23 cellular contexts compared by ENCODE assay signal in genomic region chr1:236164273-236164672, GRCh38. TPM values are rescaled to one million over a fixed set of nuclear protein-coding genes. Genes with fewer than 3 reads are reported as not detected.
A peak's percentile ranks its signal among the peaks of the same experiment; 100 is the strongest.
DNase-seq lines count a peak whose midpoint lies in the region; ATAC-seq, FAIRE-seq and TF ChIP-seq lines count a peak whose summit lies in the region.
"Had no signal": no experiment of that assay in that cellular context is flagged by ENCODE, and none has a peak within 500 bp of the region (broad histone marks: within the 10 kb centered on the region; RNA-seq: fewer than 3 reads in every experiment).

No MANE protein-coding gene starts in this region.

- no peaks in the 10 kb centered on the region for H3K79me1 ChIP-seq in mesendoderm (ENCODE audit: low read length)

- no peak overlapping the region for H4K8ac ChIP-seq in mesendoderm (ENCODE audit: low read depth, low read length)

- H2BK15ac ChIP-seq in mesendoderm (replicated peaks; ENCODE audit: low read depth) = no peak overlapping the region

- no peak overlapping the region for H3K4ac ChIP-seq in mesendoderm (ENCODE audit: low read depth, low read length)

- no peak overlapping the region for H3K56ac ChIP-seq in mesendoderm (ENCODE audit: low read length)

- CTCF ChIA-PET in OCI-LY7 (lab: Charles Lee; ENCODE audit: unreplicated experiment) = no interaction called here

- intact Hi-C loops in adrenal gland (cut with DNase I) (no loop called here), kidney (cut with DNase I) (no loop called here), OCI-LY7 (cut with micrococcal nuclease; ENCODE audit: unreplicated experiment) (no loop called here)

- H2AK5ac ChIP-seq in mesendoderm (ENCODE audit: low read length) = no peak overlapping the region

- no peak overlapping the region for H3K23ac ChIP-seq in mesendoderm (ENCODE audit: low read length)

- no peak overlapping the region for H3K18ac ChIP-seq in mesendoderm (ENCODE audit: low read length)

- no peaks in the 10 kb centered on the region for H4K20me1 ChIP-seq in OCI-LY7 (ENCODE audit: insufficient read depth, low read length)

- H3K4me3 ChIP-seq in adrenal gland (no peak overlapping the region), kidney (ENCODE audit: low read length in 2 of 2) (no peak overlapping the region), mesendoderm (ENCODE audit: low read length) (no peak overlapping the region), OCI-LY7 (ENCODE audit: low read depth, low read length, poor library complexity, severe bottlenecking) (no peak overlapping the region)
- H3K4me3 ChIP-seq: A549, tibial artery had no signal

- H2AFZ ChIP-seq in OCI-LY7 (ENCODE audit: low read length) = no peak overlapping the region

- no peaks in the 10 kb centered on the region for H3K27me3 Mint-ChIP-seq in activated T-cell treated with anti-CD3 and anti-CD28 coated beads, Interleukin-2, amount 50 U/mL, for 72 hours (ENCODE audit: low read depth)
- no peaks in the 10 kb centered on the region for H3K27me3 Mint-ChIP-seq in activated T-cell treated with anti-CD3 and anti-CD28 coated beads, Interleukin-2, amount 50 U/mL, for 24 hours
- H3K27me3 Mint-ChIP-seq in stimulated activated naive B cell treated with anti-CD40 and anti-IgM and Interleukin-4, amounts not matched to agents 10 μg/mL and 1 μg/mL and 100 μg/mL, for 72 hours = no peaks in the 10 kb centered on the region

- no peaks in the 10 kb centered on the region for H3K9me2 ChIP-seq in OCI-LY7 (ENCODE audit: insufficient read depth, low read length)

- no peaks in the 10 kb centered on the region for H3K36me3 ChIP-seq in adrenal gland (replicated peaks in 1 of 2)
- H3K36me3 ChIP-seq in kidney (ENCODE audit: control insufficient read depth in 1 of 2, insufficient read depth in 2 of 2, low read length in 2 of 2) = no peaks in the 10 kb centered on the region
- H3K36me3 ChIP-seq in mesendoderm (ENCODE audit: control insufficient read depth, insufficient read depth, low read length) = no peaks in the 10 kb centered on the region
- 0 out of 2 replicates have a peak, but pooled peaks cover 1% of the 10 kb centered on the region for H3K36me3 ChIP-seq in OCI-LY7 (ENCODE audit: insufficient read depth, low read length)
- H3K36me3 ChIP-seq: brain microvascular endothelial cell had no signal

- DNase-seq in activated T-cell treated with anti-CD3 and anti-CD28 coated beads, Interleukin-2, amount 50 U/mL, for 72 hours = no peak
- no peak for DNase-seq in activated T-cell treated with anti-CD3 and anti-CD28 coated beads, Interleukin-2, amount 50 U/mL, for 24 hours
- DNase-seq in adrenal gland = peak in 4 of 7 donors; percentile 38 to 66 (median 58)
- no peak for DNase-seq in kidney
- DNase-seq in stimulated activated naive B cell treated with anti-CD40 and anti-IgM and Interleukin-4, amounts not matched to agents 10 μg/mL and 1 μg/mL and 100 μg/mL, for 72 hours = no peak
- DNase-seq in mesendoderm = no peak
- no peak for DNase-seq in NCI-H446 (lab: John Stamatoyannopoulos, UW)
- DNase-seq in OCI-LY7 (ENCODE audit: low spot score) = no peak
- DNase-seq: brain microvascular endothelial cell; Calu3; cortex of kidney; glutamatergic neuron; GOT3; NCI-H1048; NCI-H187 treated with DMSO at 0.1 percent for 48 hours; NCI-H226; SHP77; stimulated activated CD4-positive, alpha-beta T cell treated with anti-CD3 and anti-CD28 coated beads, Interleukin-2, amount 100 ng/mL, for 24 hours; stimulated activated naive CD4-positive, alpha-beta T cell treated with Interleukin-2 at 50 U/mL for 16 hours; tibial artery had no signal

- H3K27ac ChIP-seq in adrenal gland = no peak overlapping the region
- peak overlapping the region; percentile 53 to 56 for H3K27ac ChIP-seq in kidney (ENCODE audit: low read depth in 2 of 2, low read length in 2 of 2)
- H3K27ac ChIP-seq in mesendoderm (ENCODE audit: low read depth, low read length) = no peak overlapping the region
- no peak overlapping the region for H3K27ac ChIP-seq in OCI-LY7 (ENCODE audit: low read depth, low read length, poor library complexity, severe bottlenecking)
- H3K27ac ChIP-seq: A549, brain microvascular endothelial cell, tibial artery had no signal

- TF ChIP-seq CTCF in adrenal gland (IDR thresholded peaks at IDR 0.05) = no peak
- no peak for TF ChIP-seq CTCF in kidney (IDR thresholded peaks at IDR 0.05; ENCODE audit: borderline replicate concordance, extremely low read depth, insufficient read depth)
- TF ChIP-seq CTCF in OCI-LY7 (conservative IDR thresholded peaks at IDR 0.05; ENCODE audit: low read length) = no peak

- no peak overlapping the region for H2BK120ac ChIP-seq in mesendoderm (ENCODE audit: low read depth, low read length)

- H3K9me3 Mint-ChIP-seq in activated T-cell treated with anti-CD3 and anti-CD28 coated beads, Interleukin-2, amount 50 U/mL, for 72 hours = peaks cover 12 to 18% of the 10 kb centered on the region in 2 donors
- peaks cover 19% of the 10 kb centered on the region for H3K9me3 Mint-ChIP-seq in activated T-cell treated with anti-CD3 and anti-CD28 coated beads, Interleukin-2, amount 50 U/mL, for 24 hours
- H3K9me3 Mint-ChIP-seq in stimulated activated naive B cell treated with anti-CD40 and anti-IgM and Interleukin-4, amounts not matched to agents 10 μg/mL and 1 μg/mL and 100 μg/mL, for 72 hours = peaks cover 22 to 37% of the 10 kb centered on the region in 2 donors

- 35 to 65% (median 54%) methylated on average over 7 of the region's 7 CpGs for WGBS in adrenal gland, 4 donors
- no CpG with 5 or more reads among the region's 7 CpGs for WGBS in mesendoderm (ENCODE audit: extremely low coverage, insufficient coverage, low lambda C conversion rate)

- H3K4me1 Mint-ChIP-seq in activated T-cell treated with anti-CD3 and anti-CD28 coated beads, Interleukin-2, amount 50 U/mL, for 72 hours (ENCODE audit: low read depth) = peaks cover 22% of the 10 kb centered on the region
- H3K4me1 Mint-ChIP-seq in activated T-cell treated with anti-CD3 and anti-CD28 coated beads, Interleukin-2, amount 50 U/mL, for 24 hours (ENCODE audit: low read depth) = peaks cover 33% of the 10 kb centered on the region
- H3K4me1 Mint-ChIP-seq in stimulated activated naive B cell treated with anti-CD40 and anti-IgM and Interleukin-4, amounts not matched to agents 10 μg/mL and 1 μg/mL and 100 μg/mL, for 72 hours = peaks cover 45 to 48% of the 10 kb centered on the region in 2 donors

- no peak for ATAC-seq in activated T-cell treated with anti-CD3 and anti-CD28 coated beads, Interleukin-2, amount 50 U/mL, for 72 hours (replicated peaks in 1 of 2)
- ATAC-seq in stimulated activated naive B cell treated with anti-CD40 and anti-IgM and Interleukin-4, amounts not matched to agents 10 μg/mL and 1 μg/mL and 100 μg/mL, for 72 hours (replicated peaks) = no peak
- ATAC-seq: A549 had no signal

- no peak overlapping the region for H2BK5ac ChIP-seq in mesendoderm (ENCODE audit: low read length)

- no TSS peak for BruUV-seq in OCI-LY7 (replicated peaks; lab: Mats Ljungman, UMichigan)

- H3K9ac ChIP-seq in kidney (ENCODE audit: low read length in 2 of 2) (no peak overlapping the region), mesendoderm (ENCODE audit: low read length) (no peak overlapping the region)

- peak overlapping the region; percentile 66 for H3K27ac Mint-ChIP-seq in activated T-cell treated with anti-CD3 and anti-CD28 coated beads, Interleukin-2, amount 50 U/mL, for 72 hours
- H3K27ac Mint-ChIP-seq in activated T-cell treated with anti-CD3 and anti-CD28 coated beads, Interleukin-2, amount 50 U/mL, for 24 hours = no peak overlapping the region
- H3K27ac Mint-ChIP-seq in stimulated activated naive B cell treated with anti-CD40 and anti-IgM and Interleukin-4, amounts not matched to agents 10 μg/mL and 1 μg/mL and 100 μg/mL, for 72 hours = peak overlapping the region; percentile 94
- H3K27ac Mint-ChIP-seq: activated T-helper 2 cell treated with anti-CD3 and anti-CD28 coated beads, Interferon-gamma antibody, Interleukin-2, Interleukin-4, amounts not matched to agents 10 μg/mL and 5 μg/mL and 100 μg/mL, durations not matched to agents 14 hours and 24 hours and 36 hours; B cell had no signal

- H4K5ac ChIP-seq in mesendoderm (ENCODE audit: low read length) = no peak overlapping the region

- TF ChIP-seq POLR2A in adrenal gland (IDR thresholded peaks at IDR 0.05) = no peak

- H3K9me3 ChIP-seq in adrenal gland (replicated peaks in 1 of 3) = no peaks in the 10 kb centered on the region
- H3K9me3 ChIP-seq in kidney (ENCODE audit: control insufficient read depth in 1 of 2, low read length in 2 of 2) = peaks cover 0 to 3% of the 10 kb centered on the region in 2 donors
- peaks cover 24% of the 10 kb centered on the region; the same call in 1 of the 2 replicates for H3K9me3 ChIP-seq in OCI-LY7 (ENCODE audit: low read length)

- no peak for FAIRE-seq in kidney (lab: Jason Lieb, UNC)
- FAIRE-seq: A549 had no signal

- no peak overlapping the region for H3K4me2 ChIP-seq in mesendoderm (ENCODE audit: low read length)
- H3K4me2 ChIP-seq in OCI-LY7 (ENCODE audit: low read length) = no peak overlapping the region
- H3K4me2 ChIP-seq: A549 had no signal

- no peaks in the 10 kb centered on the region for H3K27me3 ChIP-seq in adrenal gland
- no peaks in the 10 kb centered on the region for H3K27me3 ChIP-seq in mesendoderm (ENCODE audit: insufficient read depth, low read length, poor library complexity)
- H3K27me3 ChIP-seq: brain microvascular endothelial cell, tibial artery had no signal

- POLR2A ChIA-PET in OCI-LY7 (lab: Charles Lee) = interaction anchor here (0.7 kb wide), 2 partner anchors 49 to 430 kb away, joined by 3 to 4 read pairs; no protein-coding TSS in a partner anchor

- no peak overlapping the region for H3K4me3 Mint-ChIP-seq in activated T-cell treated with anti-CD3 and anti-CD28 coated beads, Interleukin-2, amount 50 U/mL, for 72 hours
- H3K4me3 Mint-ChIP-seq in activated T-cell treated with anti-CD3 and anti-CD28 coated beads, Interleukin-2, amount 50 U/mL, for 24 hours = no peak overlapping the region
- peak overlapping the region in 1 of 2 donors; percentile 40 for H3K4me3 Mint-ChIP-seq in stimulated activated naive B cell treated with anti-CD40 and anti-IgM and Interleukin-4, amounts not matched to agents 10 μg/mL and 1 μg/mL and 100 μg/mL, for 72 hours

- H3K79me2 ChIP-seq in mesendoderm (ENCODE audit: control insufficient read depth, insufficient read depth, low read length) (no peaks in the 10 kb centered on the region), OCI-LY7 (ENCODE audit: insufficient read depth, low read depth, low read length) (no peaks in the 10 kb centered on the region)

- H3K36me3 Mint-ChIP-seq in activated T-cell treated with anti-CD3 and anti-CD28 coated beads, Interleukin-2, amount 50 U/mL, for 72 hours (ENCODE audit: insufficient read depth in 2 of 2) = peaks cover 19 to 20% of the 10 kb centered on the region in 2 donors
- H3K36me3 Mint-ChIP-seq in activated T-cell treated with anti-CD3 and anti-CD28 coated beads, Interleukin-2, amount 50 U/mL, for 24 hours (ENCODE audit: low read depth) = peaks cover 24% of the 10 kb centered on the region
- H3K36me3 Mint-ChIP-seq in stimulated activated naive B cell treated with anti-CD40 and anti-IgM and Interleukin-4, amounts not matched to agents 10 μg/mL and 1 μg/mL and 100 μg/mL, for 72 hours = peaks cover 45 to 71% of the 10 kb centered on the region in 2 donors

- H3K4me1 ChIP-seq in adrenal gland (replicated peaks in 1 of 2) (peaks cover 0 to 7% of the 10 kb centered on the region in 2 donors), kidney (ENCODE audit: control insufficient read depth in 1 of 2, insufficient read depth in 1 of 2, low read depth in 1 of 2, low read length in 2 of 2) (peaks cover 17 to 18% of the 10 kb centered on the region in 2 donors), mesendoderm (ENCODE audit: control insufficient read depth, low read depth, low read length) (no peaks in the 10 kb centered on the region), OCI-LY7 (ENCODE audit: insufficient read depth, low read length, poor library complexity, severe bottlenecking) (peaks cover 15% of the 10 kb centered on the region)
- H3K4me1 ChIP-seq: tibial artery had no signal

RNA-seq across cellular contexts. Expression of gene GPR137B, which starts 21.9 kb away (rescaled TPM):
- total RNA-seq in activated T-cell treated with anti-CD3 and anti-CD28 coated beads, Interleukin-2, amount 50 U/mL, for 72 hours = 1 to 10 TPM; 4.7 to 7.1 TPM
- total RNA-seq in adrenal gland (10 to 100 TPM; 11.8 to 30.0 (median 15.8) TPM), kidney (22.2 TPM), OCI-LY7 (2022) (2.8 and 3.1 TPM in 2 replicates)
- polyA plus RNA-seq in adrenal gland (1 to 10 TPM; 3.9 to 9.1 (median 4.7) TPM), kidney (ENCODE audit: insufficient read depth, low read depth, low replicate concordance) (31.4 TPM)
- 1.9 TPM for polyA plus RNA-seq in mesendoderm (2013, experiment 1 of 2)
- polyA plus RNA-seq in mesendoderm (2013, experiment 2 of 2) = 2.0 TPM
- total RNA-seq in OCI-LY7 (2014; rRNA removed; shearing (Covaris generic)) = 1.2 and 2.8 TPM in 2 replicates

Comparison
In these comparisons a context has a peak if more than half of its experiments do, and no peak if none do; other contexts are left out.
1. DNase-seq: peak in adrenal gland (4 of 7); none in activated T-cell treated with anti-CD3 and anti-CD28 coated beads, Interleukin-2, amount 50 U/mL, for 72 hours (0 of 2), activated T-cell treated with anti-CD3 and anti-CD28 coated beads, Interleukin-2, amount 50 U/mL, for 24 hours (single experiment), kidney (single experiment), stimulated activated naive B cell treated with anti-CD40 and anti-IgM and Interleukin-4, amounts not matched to agents 10 μg/mL and 1 μg/mL and 100 μg/mL, for 72 hours (single experiment), mesendoderm (single experiment), NCI-H446 (0 of 2) and OCI-LY7 (single experiment).
2. H3K27ac ChIP-seq: peak in kidney (2 of 2); none in adrenal gland (0 of 5), mesendoderm (single experiment) and OCI-LY7 (single experiment).